Comparison of ENCODE assay signal across 1 cellular context in the genomic region with DNA sequence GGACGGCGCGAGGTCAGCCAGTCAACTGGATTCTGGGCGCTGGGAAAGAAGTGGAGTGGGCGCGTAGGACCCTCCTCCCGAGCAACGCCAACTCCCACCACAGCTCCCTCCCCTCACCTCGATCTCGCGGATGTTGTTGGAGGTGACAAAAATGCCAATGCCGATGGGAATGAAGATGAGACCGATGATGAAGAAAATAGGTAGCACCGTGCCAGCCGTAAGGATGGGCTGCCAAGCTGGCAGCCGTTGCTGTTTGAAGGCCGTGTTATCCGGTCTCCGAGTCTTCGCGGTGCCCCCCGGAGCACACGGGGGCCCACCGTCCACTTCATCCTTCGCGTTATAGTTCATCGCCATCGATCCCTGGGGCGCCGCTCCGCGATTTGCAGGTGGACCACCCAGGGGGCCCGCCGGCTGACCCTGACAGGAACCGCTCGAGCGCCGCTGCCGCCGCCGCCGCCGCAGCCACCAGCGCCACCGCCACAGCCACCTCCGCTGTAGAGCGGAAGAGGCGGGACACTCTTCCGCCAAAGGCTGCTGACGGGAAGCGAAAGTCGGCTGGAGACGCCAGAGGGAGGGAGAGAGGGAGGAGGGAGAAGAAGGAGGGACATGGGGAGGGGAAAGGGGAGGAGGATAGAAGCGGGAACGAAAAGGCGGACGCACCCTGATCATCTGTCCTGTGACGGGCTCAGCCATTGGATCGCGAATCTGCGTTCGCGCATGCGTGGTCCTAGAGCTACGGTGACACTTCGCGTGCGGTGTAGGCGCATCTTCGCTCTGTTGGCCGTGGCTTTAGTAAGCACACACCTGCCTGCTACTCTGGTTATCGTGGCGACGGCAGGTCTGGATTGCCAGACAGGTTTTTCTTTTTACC.
TF ChIP-seq lines count a peak whose summit lies in the region.

A gene (minus strand): TSS at position 508 of the 871 bp plus-strand sequence. CDS start 154 bp downstream, at position 354.

TF ChIP-seq in HepG2, 621 proteins besides CTCF, POLR2A, EP300 and RAD21 (continued from another document and continues in another):
- TF ChIP-seq, protein P1, sequence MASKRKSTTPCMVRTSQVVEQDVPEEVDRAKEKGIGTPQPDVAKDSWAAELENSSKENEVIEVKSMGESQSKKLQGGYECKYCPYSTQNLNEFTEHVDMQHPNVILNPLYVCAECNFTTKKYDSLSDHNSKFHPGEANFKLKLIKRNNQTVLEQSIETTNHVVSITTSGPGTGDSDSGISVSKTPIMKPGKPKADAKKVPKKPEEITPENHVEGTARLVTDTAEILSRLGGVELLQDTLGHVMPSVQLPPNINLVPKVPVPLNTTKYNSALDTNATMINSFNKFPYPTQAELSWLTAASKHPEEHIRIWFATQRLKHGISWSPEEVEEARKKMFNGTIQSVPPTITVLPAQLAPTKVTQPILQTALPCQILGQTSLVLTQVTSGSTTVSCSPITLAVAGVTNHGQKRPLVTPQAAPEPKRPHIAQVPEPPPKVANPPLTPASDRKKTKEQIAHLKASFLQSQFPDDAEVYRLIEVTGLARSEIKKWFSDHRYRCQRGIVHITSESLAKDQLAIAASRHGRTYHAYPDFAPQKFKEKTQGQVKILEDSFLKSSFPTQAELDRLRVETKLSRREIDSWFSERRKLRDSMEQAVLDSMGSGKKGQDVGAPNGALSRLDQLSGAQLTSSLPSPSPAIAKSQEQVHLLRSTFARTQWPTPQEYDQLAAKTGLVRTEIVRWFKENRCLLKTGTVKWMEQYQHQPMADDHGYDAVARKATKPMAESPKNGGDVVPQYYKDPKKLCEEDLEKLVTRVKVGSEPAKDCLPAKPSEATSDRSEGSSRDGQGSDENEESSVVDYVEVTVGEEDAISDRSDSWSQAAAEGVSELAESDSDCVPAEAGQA (IDR thresholded peaks at IDR 0.05; ENCODE audit: low read depth) = peak; percentile 53; the same call in 1 of the 2 replicates
- TF ChIP-seq, protein P1 (CRISPR knock-in tag; IDR thresholded peaks at IDR 0.05; ENCODE audit: borderline replicate concordance) = no peak
- TF ChIP-seq, protein P2, sequence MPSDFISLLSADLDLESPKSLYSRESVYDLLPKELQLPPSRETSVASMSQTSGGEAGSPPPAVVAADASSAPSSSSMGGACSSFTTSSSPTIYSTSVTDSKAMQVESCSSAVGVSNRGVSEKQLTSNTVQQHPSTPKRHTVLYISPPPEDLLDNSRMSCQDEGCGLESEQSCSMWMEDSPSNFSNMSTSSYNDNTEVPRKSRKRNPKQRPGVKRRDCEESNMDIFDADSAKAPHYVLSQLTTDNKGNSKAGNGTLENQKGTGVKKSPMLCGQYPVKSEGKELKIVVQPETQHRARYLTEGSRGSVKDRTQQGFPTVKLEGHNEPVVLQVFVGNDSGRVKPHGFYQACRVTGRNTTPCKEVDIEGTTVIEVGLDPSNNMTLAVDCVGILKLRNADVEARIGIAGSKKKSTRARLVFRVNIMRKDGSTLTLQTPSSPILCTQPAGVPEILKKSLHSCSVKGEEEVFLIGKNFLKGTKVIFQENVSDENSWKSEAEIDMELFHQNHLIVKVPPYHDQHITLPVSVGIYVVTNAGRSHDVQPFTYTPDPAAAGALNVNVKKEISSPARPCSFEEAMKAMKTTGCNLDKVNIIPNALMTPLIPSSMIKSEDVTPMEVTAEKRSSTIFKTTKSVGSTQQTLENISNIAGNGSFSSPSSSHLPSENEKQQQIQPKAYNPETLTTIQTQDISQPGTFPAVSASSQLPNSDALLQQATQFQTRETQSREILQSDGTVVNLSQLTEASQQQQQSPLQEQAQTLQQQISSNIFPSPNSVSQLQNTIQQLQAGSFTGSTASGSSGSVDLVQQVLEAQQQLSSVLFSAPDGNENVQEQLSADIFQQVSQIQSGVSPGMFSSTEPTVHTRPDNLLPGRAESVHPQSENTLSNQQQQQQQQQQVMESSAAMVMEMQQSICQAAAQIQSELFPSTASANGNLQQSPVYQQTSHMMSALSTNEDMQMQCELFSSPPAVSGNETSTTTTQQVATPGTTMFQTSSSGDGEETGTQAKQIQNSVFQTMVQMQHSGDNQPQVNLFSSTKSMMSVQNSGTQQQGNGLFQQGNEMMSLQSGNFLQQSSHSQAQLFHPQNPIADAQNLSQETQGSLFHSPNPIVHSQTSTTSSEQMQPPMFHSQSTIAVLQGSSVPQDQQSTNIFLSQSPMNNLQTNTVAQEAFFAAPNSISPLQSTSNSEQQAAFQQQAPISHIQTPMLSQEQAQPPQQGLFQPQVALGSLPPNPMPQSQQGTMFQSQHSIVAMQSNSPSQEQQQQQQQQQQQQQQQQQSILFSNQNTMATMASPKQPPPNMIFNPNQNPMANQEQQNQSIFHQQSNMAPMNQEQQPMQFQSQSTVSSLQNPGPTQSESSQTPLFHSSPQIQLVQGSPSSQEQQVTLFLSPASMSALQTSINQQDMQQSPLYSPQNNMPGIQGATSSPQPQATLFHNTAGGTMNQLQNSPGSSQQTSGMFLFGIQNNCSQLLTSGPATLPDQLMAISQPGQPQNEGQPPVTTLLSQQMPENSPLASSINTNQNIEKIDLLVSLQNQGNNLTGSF (CRISPR knock-in tag; IDR thresholded peaks at IDR 0.05) = no peak
- no peak for TF ChIP-seq ZNF30 (CRISPR knock-in tag; IDR thresholded peaks at IDR 0.05)
- no peak; the same call in 1 of the 2 replicates for TF ChIP-seq MYNN (CRISPR knock-in tag; IDR thresholded peaks at IDR 0.05; ENCODE audit: low read depth)
- 0 out of 4 replicates have a peak, but pooled peaks of 1 of the 2 experiments have one; percentile 19 for TF ChIP-seq NR2F1 (CRISPR knock-in tag; IDR thresholded peaks at IDR 0.05)
- no peak for TF ChIP-seq TP53 (CRISPR knock-in tag; conservative IDR thresholded peaks at IDR 0.05)
- peak; percentile 73; the same call in 1 of the 2 replicates for TF ChIP-seq ZBTB38 (CRISPR knock-in tag; IDR thresholded peaks at IDR 0.05)
- no peak; the same call in 1 of the 2 replicates for TF ChIP-seq NRL (CRISPR knock-in tag; IDR thresholded peaks at IDR 0.05; ENCODE audit: borderline replicate concordance)
- TF ChIP-seq, protein P3, sequence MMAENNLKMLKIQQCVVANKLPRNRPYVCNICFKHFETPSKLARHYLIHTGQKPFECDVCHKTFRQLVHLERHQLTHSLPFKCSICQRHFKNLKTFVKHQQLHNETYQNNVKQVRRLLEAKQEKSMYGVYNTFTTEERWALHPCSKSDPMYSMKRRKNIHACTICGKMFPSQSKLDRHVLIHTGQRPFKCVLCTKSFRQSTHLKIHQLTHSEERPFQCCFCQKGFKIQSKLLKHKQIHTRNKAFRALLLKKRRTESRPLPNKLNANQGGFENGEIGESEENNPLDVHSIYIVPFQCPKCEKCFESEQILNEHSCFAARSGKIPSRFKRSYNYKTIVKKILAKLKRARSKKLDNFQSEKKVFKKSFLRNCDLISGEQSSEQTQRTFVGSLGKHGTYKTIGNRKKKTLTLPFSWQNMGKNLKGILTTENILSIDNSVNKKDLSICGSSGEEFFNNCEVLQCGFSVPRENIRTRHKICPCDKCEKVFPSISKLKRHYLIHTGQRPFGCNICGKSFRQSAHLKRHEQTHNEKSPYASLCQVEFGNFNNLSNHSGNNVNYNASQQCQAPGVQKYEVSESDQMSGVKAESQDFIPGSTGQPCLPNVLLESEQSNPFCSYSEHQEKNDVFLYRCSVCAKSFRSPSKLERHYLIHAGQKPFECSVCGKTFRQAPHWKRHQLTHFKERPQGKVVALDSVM (CRISPR knock-in tag; IDR thresholded peaks at IDR 0.05) = 0 out of 2 replicates have a peak, but pooled peaks have one; percentile 22
- TF ChIP-seq ZNF670 (CRISPR knock-in tag; IDR thresholded peaks at IDR 0.05; ENCODE audit: borderline replicate concordance) = no peak
- TF ChIP-seq ZBTB21 (CRISPR knock-in tag; IDR thresholded peaks at IDR 0.05) = no peak; the same call in 1 of the 2 replicates
- no peak for TF ChIP-seq ZSCAN20 (CRISPR knock-in tag; IDR thresholded peaks at IDR 0.05; ENCODE audit: borderline replicate concordance)
- TF ChIP-seq, protein P4, sequence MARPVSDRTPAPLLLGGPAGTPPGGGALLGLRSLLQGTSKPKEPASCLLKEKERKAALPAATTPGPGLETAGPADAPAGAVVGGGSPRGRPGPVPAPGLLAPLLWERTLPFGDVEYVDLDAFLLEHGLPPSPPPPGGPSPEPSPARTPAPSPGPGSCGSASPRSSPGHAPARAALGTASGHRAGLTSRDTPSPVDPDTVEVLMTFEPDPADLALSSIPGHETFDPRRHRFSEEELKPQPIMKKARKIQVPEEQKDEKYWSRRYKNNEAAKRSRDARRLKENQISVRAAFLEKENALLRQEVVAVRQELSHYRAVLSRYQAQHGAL (CRISPR knock-in tag; IDR thresholded peaks at IDR 0.05; ENCODE audit: not compliant biosample characterization) = no peak
- TF ChIP-seq KMT2B (CRISPR knock-in tag; IDR thresholded peaks at IDR 0.05) = peak; percentile 95
- TF ChIP-seq, protein P5, sequence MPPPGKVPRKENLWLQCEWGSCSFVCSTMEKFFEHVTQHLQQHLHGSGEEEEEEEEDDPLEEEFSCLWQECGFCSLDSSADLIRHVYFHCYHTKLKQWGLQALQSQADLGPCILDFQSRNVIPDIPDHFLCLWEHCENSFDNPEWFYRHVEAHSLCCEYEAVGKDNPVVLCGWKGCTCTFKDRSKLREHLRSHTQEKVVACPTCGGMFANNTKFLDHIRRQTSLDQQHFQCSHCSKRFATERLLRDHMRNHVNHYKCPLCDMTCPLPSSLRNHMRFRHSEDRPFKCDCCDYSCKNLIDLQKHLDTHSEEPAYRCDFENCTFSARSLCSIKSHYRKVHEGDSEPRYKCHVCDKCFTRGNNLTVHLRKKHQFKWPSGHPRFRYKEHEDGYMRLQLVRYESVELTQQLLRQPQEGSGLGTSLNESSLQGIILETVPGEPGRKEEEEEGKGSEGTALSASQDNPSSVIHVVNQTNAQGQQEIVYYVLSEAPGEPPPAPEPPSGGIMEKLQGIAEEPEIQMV (CRISPR knock-in tag; IDR thresholded peaks at IDR 0.05; ENCODE audit: low read depth) = peak; percentile 42; the same call in 1 of the 2 replicates
- TF ChIP-seq, protein P6, sequence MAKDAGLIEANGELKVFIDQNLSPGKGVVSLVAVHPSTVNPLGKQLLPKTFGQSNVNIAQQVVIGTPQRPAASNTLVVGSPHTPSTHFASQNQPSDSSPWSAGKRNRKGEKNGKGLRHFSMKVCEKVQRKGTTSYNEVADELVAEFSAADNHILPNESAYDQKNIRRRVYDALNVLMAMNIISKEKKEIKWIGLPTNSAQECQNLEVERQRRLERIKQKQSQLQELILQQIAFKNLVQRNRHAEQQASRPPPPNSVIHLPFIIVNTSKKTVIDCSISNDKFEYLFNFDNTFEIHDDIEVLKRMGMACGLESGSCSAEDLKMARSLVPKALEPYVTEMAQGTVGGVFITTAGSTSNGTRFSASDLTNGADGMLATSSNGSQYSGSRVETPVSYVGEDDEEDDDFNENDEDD (CRISPR knock-in tag; IDR thresholded peaks at IDR 0.05; ENCODE audit: borderline replicate concordance) = peak; percentile 82
- no peak for TF ChIP-seq ATAD3A (CRISPR knock-in tag; IDR thresholded peaks at IDR 0.05)
- TF ChIP-seq, protein P7, sequence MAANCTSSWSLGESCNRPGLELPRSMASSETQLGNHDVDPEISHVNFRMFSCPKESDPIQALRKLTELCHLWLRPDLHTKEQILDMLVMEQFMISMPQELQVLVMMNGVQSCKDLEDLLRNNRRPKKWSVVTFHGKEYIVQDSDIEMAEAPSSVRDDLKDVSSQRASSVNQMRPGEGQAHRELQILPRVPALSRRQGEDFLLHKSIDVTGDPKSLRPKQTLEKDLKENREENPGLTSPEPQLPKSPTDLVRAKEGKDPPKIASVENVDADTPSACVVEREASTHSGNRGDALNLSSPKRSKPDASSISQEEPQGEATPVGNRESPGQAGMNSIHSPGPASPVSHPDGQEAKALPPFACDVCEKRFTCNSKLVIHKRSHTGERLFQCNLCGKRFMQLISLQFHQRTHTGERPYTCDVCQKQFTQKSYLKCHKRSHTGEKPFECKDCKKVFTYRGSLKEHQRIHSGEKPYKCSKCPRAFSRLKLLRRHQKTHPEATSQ (CRISPR knock-in tag; IDR thresholded peaks at IDR 0.05; ENCODE audit: borderline replicate concordance) = no peak
- TF ChIP-seq ZNF207 (IDR thresholded peaks at IDR 0.05; ENCODE audit: borderline replicate concordance) = no peak
- peak; percentile 83 for TF ChIP-seq ZFX (CRISPR knock-in tag; IDR thresholded peaks at IDR 0.05; ENCODE audit: low read depth)
- TF ChIP-seq POLR2G (IDR thresholded peaks at IDR 0.05; ENCODE audit: low read depth, low read length) = peak; percentile 94
- TF ChIP-seq RBFOX2 (IDR thresholded peaks at IDR 0.05; ENCODE audit: low read depth, low read length) = peak; percentile 94
- TF ChIP-seq THAP11 (CRISPR knock-in tag; IDR thresholded peaks at IDR 0.05) = peak; percentile 90
- TF ChIP-seq, protein P8, sequence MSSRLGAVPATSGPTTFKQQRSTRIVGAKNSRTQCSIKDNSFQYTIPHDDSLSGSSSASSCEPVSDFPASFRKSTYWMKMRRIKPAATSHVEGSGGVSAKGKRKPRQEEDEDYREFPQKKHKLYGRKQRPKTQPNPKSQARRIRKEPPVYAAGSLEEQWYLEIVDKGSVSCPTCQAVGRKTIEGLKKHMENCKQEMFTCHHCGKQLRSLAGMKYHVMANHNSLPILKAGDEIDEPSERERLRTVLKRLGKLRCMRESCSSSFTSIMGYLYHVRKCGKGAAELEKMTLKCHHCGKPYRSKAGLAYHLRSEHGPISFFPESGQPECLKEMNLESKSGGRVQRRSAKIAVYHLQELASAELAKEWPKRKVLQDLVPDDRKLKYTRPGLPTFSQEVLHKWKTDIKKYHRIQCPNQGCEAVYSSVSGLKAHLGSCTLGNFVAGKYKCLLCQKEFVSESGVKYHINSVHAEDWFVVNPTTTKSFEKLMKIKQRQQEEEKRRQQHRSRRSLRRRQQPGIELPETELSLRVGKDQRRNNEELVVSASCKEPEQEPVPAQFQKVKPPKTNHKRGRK (CRISPR knock-in tag; IDR thresholded peaks at IDR 0.05) = no peak
- peak; percentile 89 for TF ChIP-seq XRCC5 (optimal IDR thresholded peaks at IDR 0.05; ENCODE audit: low read length)
- no peak for TF ChIP-seq ZFP36L1 (CRISPR knock-in tag; IDR thresholded peaks at IDR 0.05)
- no peak for TF ChIP-seq TCF7 (IDR thresholded peaks at IDR 0.05; ENCODE audit: low read depth)
- no peak for TF ChIP-seq ZFP41 (CRISPR knock-in tag; IDR thresholded peaks at IDR 0.05; ENCODE audit: borderline replicate concordance)
- no peak for TF ChIP-seq SP1 (IDR thresholded peaks at IDR 0.05)
- peak; percentile 82 for TF ChIP-seq SP1 (CRISPR knock-in tag; IDR thresholded peaks at IDR 0.05)
- peak; percentile 86 for TF ChIP-seq BORCS8-MEF2B (CRISPR knock-in tag; IDR thresholded peaks at IDR 0.05)
- peak; percentile 98 for TF ChIP-seq ZNF263 (CRISPR knock-in tag; IDR thresholded peaks at IDR 0.05)
- TF ChIP-seq PITX1 (CRISPR knock-in tag; IDR thresholded peaks at IDR 0.05) = peak; percentile 75
- TF ChIP-seq ZNF143 (CRISPR knock-in tag; IDR thresholded peaks at IDR 0.05) = no peak
- TF ChIP-seq SYNCRIP (IDR thresholded peaks at IDR 0.05; ENCODE audit: insufficient read depth, low read depth, low read length) = no peak
